ENCODE assay signal across 11 cellular contexts in the genomic region with DNA sequence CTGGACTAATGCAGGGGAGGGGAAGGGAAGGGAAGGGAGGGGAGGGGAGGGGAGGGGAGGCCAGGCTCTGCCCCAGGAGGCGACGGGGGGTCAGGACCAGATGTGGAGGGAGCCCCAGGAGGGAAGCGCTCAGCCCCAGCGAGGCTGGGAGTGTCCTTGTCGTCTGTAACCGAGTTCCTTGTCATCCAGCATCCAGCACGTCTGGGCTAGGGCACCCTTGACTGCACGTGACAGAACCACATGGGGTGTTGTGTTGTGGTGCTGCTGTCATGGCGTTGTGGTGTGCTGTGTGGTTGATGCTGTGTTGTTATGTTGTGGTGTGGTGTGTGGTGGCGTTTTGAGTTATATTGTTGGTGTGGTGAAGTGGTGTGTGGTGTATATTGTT. TPM values are rescaled to one million over a fixed set of nuclear protein-coding genes. Genes with fewer than 3 reads are reported as not detected.
DNase-seq lines count a peak whose midpoint lies in the region; ATAC-seq and TF ChIP-seq lines count a peak whose summit lies in the region.
"Had no signal": no experiment of that assay in that cellular context is flagged by ENCODE, and none has a peak within 500 bp of the region (broad histone marks: within the 10 kb centered on the region; RNA-seq: fewer than 3 reads in every experiment).

No MANE protein-coding gene starts in this region.

- H3K9me3 ChIP-seq in CD4-positive, alpha-beta T cell (ENCODE audit: control insufficient read depth, low read length), result no peaks in the 10 kb centered on the region

- CTCF ChIA-PET in CD4-positive, alpha-beta T cell (lab: Charles Lee), result no interaction called here
- CTCF ChIA-PET in GM10248 (lab: Yijun Ruan, JAX), result no interaction called here

- no peaks in the 10 kb centered on the region for H3K36me3 Mint-ChIP-seq in CD4-positive, alpha-beta T cell (ENCODE audit: low read depth)
- H3K36me3 Mint-ChIP-seq in immature natural killer cell, result no peaks in the 10 kb centered on the region

- DNase-seq in CD4-positive, alpha-beta T cell, result peak in 2 of 10 experiments; percentile 12 to 40
- DNase-seq in RPMI8226, result peak; percentile 12
- DNase-seq in immature natural killer cell, result peak in 2 of 3 donors; percentile 21 to 40
- no peak for DNase-seq in HUDEP-2 (lab: John Stamatoyannopoulos, UW; ENCODE audit: unreplicated experiment in 76 of 76)
- DNase-seq in AG20443 (ENCODE audit: low spot score), result no peak
- no peak for DNase-seq in omental fat pad (ENCODE audit: low spot score)
- no peak for DNase-seq in GM10248 (ENCODE audit: extremely low spot score)
- DNase-seq: activated CD8-positive, alpha-beta memory T cell treated with anti-CD3 and anti-CD28 coated beads, Interleukin-2, amount 50 U/mL, for 48 hours had no signal

- H3K27ac ChIP-seq in CD4-positive, alpha-beta T cell (ENCODE audit: low read depth, low read length), result no peak overlapping the region
- H3K27ac ChIP-seq: breast epithelium, epithelial cell of prostate had no signal

- peaks cover 7% of the 10 kb centered on the region for H3K4me1 Mint-ChIP-seq in CD4-positive, alpha-beta T cell (ENCODE audit: low read depth)
- peaks cover 3 to 15% of the 10 kb centered on the region in 2 donors for H3K4me1 Mint-ChIP-seq in immature natural killer cell

- H3K27ac Mint-ChIP-seq in CD4-positive, alpha-beta T cell, result peak overlapping the region; percentile 48
- H3K27ac Mint-ChIP-seq in immature natural killer cell, result peak overlapping the region in 4 of 6 donors; percentile 14 to 63 (median 31)

- ATAC-seq in CD4-positive, alpha-beta T cell (ENCODE audit: poor library complexity), result peak; percentile 37
- peak; percentile 7 for ATAC-seq in GM21528 (IDR thresholded peaks at IDR 0.05; ENCODE audit: low FRiP score, unreplicated experiment)
- ATAC-seq in omental fat pad (ENCODE audit: low FRiP score), result no peak

- no peaks in the 10 kb centered on the region for H3K27me3 ChIP-seq in CD4-positive, alpha-beta T cell (ENCODE audit: control insufficient read depth, insufficient read depth, low read length)

- H3K4me3 Mint-ChIP-seq in CD4-positive, alpha-beta T cell, result no peak overlapping the region
- peak overlapping the region in 2 of 5 donors; percentile 14 to 36 for H3K4me3 Mint-ChIP-seq in immature natural killer cell

- no peaks in the 10 kb centered on the region for H3K9me3 Mint-ChIP-seq in CD4-positive, alpha-beta T cell
- H3K9me3 Mint-ChIP-seq in immature natural killer cell, result no peaks in the 10 kb centered on the region

- H3K27me3 Mint-ChIP-seq in CD4-positive, alpha-beta T cell, result peaks cover 4% of the 10 kb centered on the region
- H3K27me3 Mint-ChIP-seq in immature natural killer cell (ENCODE audit: low read depth in 3 of 3), result peaks cover 0 to 7% (median 7%) of the 10 kb centered on the region in 3 donors

- TF ChIP-seq CTCF in CD4-positive, alpha-beta T cell (IDR thresholded peaks at IDR 0.05), result no peak
- no peak for TF ChIP-seq CTCF in omental fat pad (IDR thresholded peaks at IDR 0.05)
- no peak for TF ChIP-seq CTCF in GM10248 (IDR thresholded peaks at IDR 0.05; ENCODE audit: control extremely low read depth, extremely low read depth, low read depth, missing control alignments)

- intact Hi-C loops in CD4-positive, alpha-beta T cell (cut with DNase I, micrococcal nuclease), result no loop called here

- POLR2A ChIA-PET in CD4-positive, alpha-beta T cell (lab: Charles Lee), result no interaction called here
- POLR2A ChIA-PET in GM10248 (lab: Yijun Ruan, JAX), result no interaction called here

RNA-seq across cellular contexts. Expression of a gene that starts 28.4 kb away (rescaled TPM):
- 10 to 100 TPM; 88.7 to 98.4 TPM for total RNA-seq in CD4-positive, alpha-beta T cell
- 10 to 100 TPM in 2 of 3 donors, 1 to 10 TPM in 1; 6.0 to 26.2 (median 16.6) TPM for polyA plus RNA-seq in immature natural killer cell
- 10 to 100 TPM; 29.9 to 64.7 (median 45.3) TPM for total RNA-seq in omental fat pad

Comparison
In these comparisons a context has a peak if more than half of its experiments do, and no peak if none do; other contexts are left out.
1. DNase-seq: peak in RPMI8226 (single experiment) and immature natural killer cell (2 of 3); none in HUDEP-2 (0 of 76), AG20443 (single experiment), omental fat pad (single experiment) and GM10248 (single experiment).